Comparison of ENCODE assay signal across 1 cellular context in the genomic region with DNA sequence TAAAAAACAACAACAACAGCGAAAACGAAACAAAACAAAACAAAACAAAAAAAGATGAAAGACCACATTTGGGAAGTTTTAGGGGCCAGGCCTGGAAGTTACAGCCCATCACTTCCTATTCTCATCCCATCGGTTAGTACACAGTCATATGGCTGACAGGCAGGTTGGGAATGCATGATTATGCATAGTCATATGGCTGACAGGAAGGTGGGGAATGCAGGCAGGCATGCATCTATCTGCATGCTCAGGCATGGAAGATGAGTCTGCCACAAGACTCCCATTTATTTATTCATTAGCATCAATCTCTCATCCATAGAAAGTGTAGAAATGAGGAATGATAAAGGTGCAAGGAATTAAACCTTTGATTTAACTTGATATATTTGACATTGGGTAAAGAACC.
TF ChIP-seq lines count a peak whose summit lies in the region.

No MANE protein-coding gene starts in this region.

TF ChIP-seq in A549, 52 proteins besides CTCF, POLR2A, EP300 and RAD21 (continued from another document):
- no peak for TF ChIP-seq PBX3 (IDR thresholded peaks at IDR 0.05)
- TF ChIP-seq FOSL2 (IDR thresholded peaks at IDR 0.05) = no peak
- no peak for TF ChIP-seq FOSL2 (CRISPR knock-in tag; IDR thresholded peaks at IDR 0.05)
- no peak for TF ChIP-seq KDM5A (IDR thresholded peaks at IDR 0.05)
- TF ChIP-seq HOXB5 (CRISPR knock-in tag; IDR thresholded peaks at IDR 0.05) = no peak
TF ChIP-seq in A549: peak in this region for 0.
